Comparison of ENCODE assay signal across 1 cellular context in the genomic region with DNA sequence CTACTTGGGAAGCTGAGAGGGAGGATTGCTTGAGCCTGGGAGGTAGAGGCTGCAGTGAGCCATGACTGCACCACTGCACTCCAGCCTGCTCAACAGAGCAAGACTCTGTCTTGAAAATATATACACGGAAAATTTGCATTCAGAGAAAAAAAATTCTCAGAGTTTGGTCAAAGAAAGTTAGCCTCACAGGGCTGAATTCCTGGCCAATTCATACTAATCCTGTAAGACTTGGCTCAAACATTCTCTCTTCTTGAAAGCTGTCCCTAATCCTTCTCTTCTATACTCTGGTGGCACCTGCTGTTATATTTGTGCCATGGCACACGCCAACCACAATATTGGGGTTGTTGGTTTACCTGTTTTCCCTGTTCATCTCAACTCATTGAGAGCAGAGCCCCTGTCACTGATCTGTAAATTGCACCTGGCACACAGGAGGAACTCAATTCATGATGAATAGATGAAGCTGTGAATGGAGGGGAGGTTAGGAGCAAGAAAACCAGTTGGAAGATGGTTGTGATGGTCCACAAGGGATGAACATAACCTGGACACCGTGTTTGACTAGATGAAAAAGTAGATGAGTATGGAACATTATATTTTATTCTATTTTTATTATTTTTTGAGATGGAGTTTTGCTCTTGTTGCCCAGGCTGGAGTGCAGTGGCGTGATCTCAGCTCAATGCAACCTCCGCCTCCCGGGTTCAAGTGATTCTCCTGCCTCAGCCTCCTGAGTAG.
TF ChIP-seq lines count a peak whose summit lies in the region.

No MANE protein-coding gene starts in this region.

TF ChIP-seq in HepG2, 621 proteins besides CTCF, POLR2A, EP300 and RAD21 (continued from another document and continues in another):
- TF ChIP-seq, protein P1, sequence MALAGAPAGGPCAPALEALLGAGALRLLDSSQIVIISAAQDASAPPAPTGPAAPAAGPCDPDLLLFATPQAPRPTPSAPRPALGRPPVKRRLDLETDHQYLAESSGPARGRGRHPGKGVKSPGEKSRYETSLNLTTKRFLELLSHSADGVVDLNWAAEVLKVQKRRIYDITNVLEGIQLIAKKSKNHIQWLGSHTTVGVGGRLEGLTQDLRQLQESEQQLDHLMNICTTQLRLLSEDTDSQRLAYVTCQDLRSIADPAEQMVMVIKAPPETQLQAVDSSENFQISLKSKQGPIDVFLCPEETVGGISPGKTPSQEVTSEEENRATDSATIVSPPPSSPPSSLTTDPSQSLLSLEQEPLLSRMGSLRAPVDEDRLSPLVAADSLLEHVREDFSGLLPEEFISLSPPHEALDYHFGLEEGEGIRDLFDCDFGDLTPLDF (CRISPR knock-in tag; IDR thresholded peaks at IDR 0.05): no peak
- TF ChIP-seq RXRB (CRISPR knock-in tag; IDR thresholded peaks at IDR 0.05; ENCODE audit: borderline replicate concordance) (peak; percentile 64; the same call in 1 of the 2 replicates), HNRNPLL (IDR thresholded peaks at IDR 0.05; ENCODE audit: low read depth, low read length, poor library complexity, severe bottlenecking) (no peak), ZNF552 (CRISPR knock-in tag; IDR thresholded peaks at IDR 0.05; ENCODE audit: borderline replicate concordance) (no peak), ADNP (CRISPR knock-in tag; IDR thresholded peaks at IDR 0.05) (no peak), XBP1 (CRISPR knock-in tag; IDR thresholded peaks at IDR 0.05) (no peak), CEBPB (IDR thresholded peaks at IDR 0.05; ENCODE audit: borderline replicate concordance, low read depth, low read length) (no peak), ZSCAN25 (CRISPR knock-in tag; IDR thresholded peaks at IDR 0.05) (no peak), ZSCAN29 (CRISPR knock-in tag; conservative IDR thresholded peaks at IDR 0.05) (no peak), RFXAP (CRISPR knock-in tag; IDR thresholded peaks at IDR 0.05; ENCODE audit: borderline replicate concordance) (no peak), HOXA5 (CRISPR knock-in tag; IDR thresholded peaks at IDR 0.05) (no peak), NBN (conservative IDR thresholded peaks at IDR 0.05) (no peak), ZNF549 (CRISPR knock-in tag; IDR thresholded peaks at IDR 0.05) (no peak), DNMT3B (CRISPR knock-in tag; conservative IDR thresholded peaks at IDR 0.05) (no peak), ZMYM3 (CRISPR knock-in tag; IDR thresholded peaks at IDR 0.05) (0 out of 2 replicates have a peak, but pooled peaks have one; percentile 24), POGZ (CRISPR knock-in tag; IDR thresholded peaks at IDR 0.05) (no peak), ZNF460 (CRISPR knock-in tag; IDR thresholded peaks at IDR 0.05; ENCODE audit: borderline replicate concordance) (peak; percentile 61; the same call in 1 of the 2 replicates), SP140L (CRISPR knock-in tag; IDR thresholded peaks at IDR 0.05; ENCODE audit: borderline replicate concordance) (no peak), TOE1 (CRISPR knock-in tag; IDR thresholded peaks at IDR 0.05) (no peak), ZNF629 (CRISPR knock-in tag; conservative IDR thresholded peaks at IDR 0.05) (no peak), ZMAT3 (CRISPR knock-in tag; conservative IDR thresholded peaks at IDR 0.05) (peak; percentile 75; the same call in 1 of the 2 replicates), CENPT (CRISPR knock-in tag; IDR thresholded peaks at IDR 0.05; ENCODE audit: low read depth) (no peak), ZNF329 (CRISPR knock-in tag; IDR thresholded peaks at IDR 0.05; ENCODE audit: low read depth) (no peak), FOXA3 (CRISPR knock-in tag; IDR thresholded peaks at IDR 0.05) (peak; percentile 37; the same call in 1 of the 2 replicates), ZNF652 (CRISPR knock-in tag; IDR thresholded peaks at IDR 0.05; ENCODE audit: borderline replicate concordance, low read depth) (0 out of 2 replicates have a peak, but pooled peaks have one; percentile 31), ZNF124 (CRISPR knock-in tag; IDR thresholded peaks at IDR 0.05) (peak; percentile 55; the same call in 1 of the 2 replicates), ZNF296 (CRISPR knock-in tag; conservative IDR thresholded peaks at IDR 0.05) (no peak), ONECUT2 (CRISPR knock-in tag; IDR thresholded peaks at IDR 0.05) (peak; percentile 15; the same call in 1 of the 2 replicates), ZNF44 (CRISPR knock-in tag; IDR thresholded peaks at IDR 0.05) (no peak), MLLT10 (CRISPR knock-in tag; IDR thresholded peaks at IDR 0.05) (no peak), ZNF567 (CRISPR knock-in tag; IDR thresholded peaks at IDR 0.05; ENCODE audit: borderline replicate concordance) (no peak), PCBP1 (IDR thresholded peaks at IDR 0.05; ENCODE audit: borderline replicate concordance, low read depth, low read length) (no peak), PHB2 (IDR thresholded peaks at IDR 0.05; ENCODE audit: partially characterized antibody) (no peak), HOXA3 (CRISPR knock-in tag; IDR thresholded peaks at IDR 0.05) (no peak), ZSCAN30 (CRISPR knock-in tag; IDR thresholded peaks at IDR 0.05) (no peak), PPARG (CRISPR knock-in tag; conservative IDR thresholded peaks at IDR 0.05) (peak; percentile 48; the same call in 1 of the 2 replicates), PLRG1 (conservative IDR thresholded peaks at IDR 0.05) (no peak), IRF2 (CRISPR knock-in tag; IDR thresholded peaks at IDR 0.05) (peak; percentile 73; the same call in 1 of the 2 replicates)
- TF ChIP-seq, protein P2, sequence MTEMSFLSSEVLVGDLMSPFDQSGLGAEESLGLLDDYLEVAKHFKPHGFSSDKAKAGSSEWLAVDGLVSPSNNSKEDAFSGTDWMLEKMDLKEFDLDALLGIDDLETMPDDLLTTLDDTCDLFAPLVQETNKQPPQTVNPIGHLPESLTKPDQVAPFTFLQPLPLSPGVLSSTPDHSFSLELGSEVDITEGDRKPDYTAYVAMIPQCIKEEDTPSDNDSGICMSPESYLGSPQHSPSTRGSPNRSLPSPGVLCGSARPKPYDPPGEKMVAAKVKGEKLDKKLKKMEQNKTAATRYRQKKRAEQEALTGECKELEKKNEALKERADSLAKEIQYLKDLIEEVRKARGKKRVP (CRISPR knock-in tag; IDR thresholded peaks at IDR 0.05): no peak
- TF ChIP-seq, protein P3, sequence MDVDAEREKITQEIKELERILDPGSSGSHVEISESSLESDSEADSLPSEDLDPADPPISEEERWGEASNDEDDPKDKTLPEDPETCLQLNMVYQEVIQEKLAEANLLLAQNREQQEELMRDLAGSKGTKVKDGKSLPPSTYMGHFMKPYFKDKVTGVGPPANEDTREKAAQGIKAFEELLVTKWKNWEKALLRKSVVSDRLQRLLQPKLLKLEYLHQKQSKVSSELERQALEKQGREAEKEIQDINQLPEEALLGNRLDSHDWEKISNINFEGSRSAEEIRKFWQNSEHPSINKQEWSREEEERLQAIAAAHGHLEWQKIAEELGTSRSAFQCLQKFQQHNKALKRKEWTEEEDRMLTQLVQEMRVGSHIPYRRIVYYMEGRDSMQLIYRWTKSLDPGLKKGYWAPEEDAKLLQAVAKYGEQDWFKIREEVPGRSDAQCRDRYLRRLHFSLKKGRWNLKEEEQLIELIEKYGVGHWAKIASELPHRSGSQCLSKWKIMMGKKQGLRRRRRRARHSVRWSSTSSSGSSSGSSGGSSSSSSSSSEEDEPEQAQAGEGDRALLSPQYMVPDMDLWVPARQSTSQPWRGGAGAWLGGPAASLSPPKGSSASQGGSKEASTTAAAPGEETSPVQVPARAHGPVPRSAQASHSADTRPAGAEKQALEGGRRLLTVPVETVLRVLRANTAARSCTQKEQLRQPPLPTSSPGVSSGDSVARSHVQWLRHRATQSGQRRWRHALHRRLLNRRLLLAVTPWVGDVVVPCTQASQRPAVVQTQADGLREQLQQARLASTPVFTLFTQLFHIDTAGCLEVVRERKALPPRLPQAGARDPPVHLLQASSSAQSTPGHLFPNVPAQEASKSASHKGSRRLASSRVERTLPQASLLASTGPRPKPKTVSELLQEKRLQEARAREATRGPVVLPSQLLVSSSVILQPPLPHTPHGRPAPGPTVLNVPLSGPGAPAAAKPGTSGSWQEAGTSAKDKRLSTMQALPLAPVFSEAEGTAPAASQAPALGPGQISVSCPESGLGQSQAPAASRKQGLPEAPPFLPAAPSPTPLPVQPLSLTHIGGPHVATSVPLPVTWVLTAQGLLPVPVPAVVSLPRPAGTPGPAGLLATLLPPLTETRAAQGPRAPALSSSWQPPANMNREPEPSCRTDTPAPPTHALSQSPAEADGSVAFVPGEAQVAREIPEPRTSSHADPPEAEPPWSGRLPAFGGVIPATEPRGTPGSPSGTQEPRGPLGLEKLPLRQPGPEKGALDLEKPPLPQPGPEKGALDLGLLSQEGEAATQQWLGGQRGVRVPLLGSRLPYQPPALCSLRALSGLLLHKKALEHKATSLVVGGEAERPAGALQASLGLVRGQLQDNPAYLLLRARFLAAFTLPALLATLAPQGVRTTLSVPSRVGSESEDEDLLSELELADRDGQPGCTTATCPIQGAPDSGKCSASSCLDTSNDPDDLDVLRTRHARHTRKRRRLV (CRISPR knock-in tag; IDR thresholded peaks at IDR 0.05): no peak
- TF ChIP-seq, protein P4, sequence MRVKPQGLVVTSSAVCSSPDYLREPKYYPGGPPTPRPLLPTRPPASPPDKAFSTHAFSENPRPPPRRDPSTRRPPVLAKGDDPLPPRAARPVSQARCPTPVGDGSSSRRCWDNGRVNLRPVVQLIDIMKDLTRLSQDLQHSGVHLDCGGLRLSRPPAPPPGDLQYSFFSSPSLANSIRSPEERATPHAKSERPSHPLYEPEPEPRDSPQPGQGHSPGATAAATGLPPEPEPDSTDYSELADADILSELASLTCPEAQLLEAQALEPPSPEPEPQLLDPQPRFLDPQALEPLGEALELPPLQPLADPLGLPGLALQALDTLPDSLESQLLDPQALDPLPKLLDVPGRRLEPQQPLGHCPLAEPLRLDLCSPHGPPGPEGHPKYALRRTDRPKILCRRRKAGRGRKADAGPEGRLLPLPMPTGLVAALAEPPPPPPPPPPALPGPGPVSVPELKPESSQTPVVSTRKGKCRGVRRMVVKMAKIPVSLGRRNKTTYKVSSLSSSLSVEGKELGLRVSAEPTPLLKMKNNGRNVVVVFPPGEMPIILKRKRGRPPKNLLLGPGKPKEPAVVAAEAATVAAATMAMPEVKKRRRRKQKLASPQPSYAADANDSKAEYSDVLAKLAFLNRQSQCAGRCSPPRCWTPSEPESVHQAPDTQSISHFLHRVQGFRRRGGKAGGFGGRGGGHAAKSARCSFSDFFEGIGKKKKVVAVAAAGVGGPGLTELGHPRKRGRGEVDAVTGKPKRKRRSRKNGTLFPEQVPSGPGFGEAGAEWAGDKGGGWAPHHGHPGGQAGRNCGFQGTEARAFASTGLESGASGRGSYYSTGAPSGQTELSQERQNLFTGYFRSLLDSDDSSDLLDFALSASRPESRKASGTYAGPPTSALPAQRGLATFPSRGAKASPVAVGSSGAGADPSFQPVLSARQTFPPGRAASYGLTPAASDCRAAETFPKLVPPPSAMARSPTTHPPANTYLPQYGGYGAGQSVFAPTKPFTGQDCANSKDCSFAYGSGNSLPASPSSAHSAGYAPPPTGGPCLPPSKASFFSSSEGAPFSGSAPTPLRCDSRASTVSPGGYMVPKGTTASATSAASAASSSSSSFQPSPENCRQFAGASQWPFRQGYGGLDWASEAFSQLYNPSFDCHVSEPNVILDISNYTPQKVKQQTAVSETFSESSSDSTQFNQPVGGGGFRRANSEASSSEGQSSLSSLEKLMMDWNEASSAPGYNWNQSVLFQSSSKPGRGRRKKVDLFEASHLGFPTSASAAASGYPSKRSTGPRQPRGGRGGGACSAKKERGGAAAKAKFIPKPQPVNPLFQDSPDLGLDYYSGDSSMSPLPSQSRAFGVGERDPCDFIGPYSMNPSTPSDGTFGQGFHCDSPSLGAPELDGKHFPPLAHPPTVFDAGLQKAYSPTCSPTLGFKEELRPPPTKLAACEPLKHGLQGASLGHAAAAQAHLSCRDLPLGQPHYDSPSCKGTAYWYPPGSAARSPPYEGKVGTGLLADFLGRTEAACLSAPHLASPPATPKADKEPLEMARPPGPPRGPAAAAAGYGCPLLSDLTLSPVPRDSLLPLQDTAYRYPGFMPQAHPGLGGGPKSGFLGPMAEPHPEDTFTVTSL (CRISPR knock-in tag; IDR thresholded peaks at IDR 0.05; ENCODE audit: borderline replicate concordance): no peak
- TF ChIP-seq, protein P5, sequence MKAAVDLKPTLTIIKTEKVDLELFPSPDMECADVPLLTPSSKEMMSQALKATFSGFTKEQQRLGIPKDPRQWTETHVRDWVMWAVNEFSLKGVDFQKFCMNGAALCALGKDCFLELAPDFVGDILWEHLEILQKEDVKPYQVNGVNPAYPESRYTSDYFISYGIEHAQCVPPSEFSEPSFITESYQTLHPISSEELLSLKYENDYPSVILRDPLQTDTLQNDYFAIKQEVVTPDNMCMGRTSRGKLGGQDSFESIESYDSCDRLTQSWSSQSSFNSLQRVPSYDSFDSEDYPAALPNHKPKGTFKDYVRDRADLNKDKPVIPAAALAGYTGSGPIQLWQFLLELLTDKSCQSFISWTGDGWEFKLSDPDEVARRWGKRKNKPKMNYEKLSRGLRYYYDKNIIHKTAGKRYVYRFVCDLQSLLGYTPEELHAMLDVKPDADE (CRISPR knock-in tag; IDR thresholded peaks at IDR 0.05): no peak
- TF ChIP-seq, protein P6, sequence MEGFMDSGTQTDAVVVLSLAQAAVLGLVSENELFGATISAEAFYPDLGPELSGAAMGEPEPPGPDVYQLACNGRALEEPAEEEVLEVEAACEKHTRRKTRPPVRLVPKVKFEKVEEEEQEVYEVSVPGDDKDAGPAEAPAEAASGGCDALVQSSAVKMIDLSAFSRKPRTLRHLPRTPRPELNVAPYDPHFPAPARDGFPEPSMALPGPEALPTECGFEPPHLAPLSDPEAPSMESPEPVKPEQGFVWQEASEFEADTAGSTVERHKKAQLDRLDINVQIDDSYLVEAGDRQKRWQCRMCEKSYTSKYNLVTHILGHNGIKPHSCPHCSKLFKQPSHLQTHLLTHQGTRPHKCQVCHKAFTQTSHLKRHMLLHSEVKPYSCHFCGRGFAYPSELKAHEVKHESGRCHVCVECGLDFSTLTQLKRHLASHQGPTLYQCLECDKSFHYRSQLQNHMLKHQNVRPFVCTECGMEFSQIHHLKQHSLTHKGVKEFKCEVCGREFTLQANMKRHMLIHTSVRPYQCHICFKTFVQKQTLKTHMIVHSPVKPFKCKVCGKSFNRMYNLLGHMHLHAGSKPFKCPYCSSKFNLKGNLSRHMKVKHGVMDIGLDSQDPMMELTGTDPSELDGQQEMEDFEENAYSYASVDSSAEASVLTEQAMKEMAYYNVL (CRISPR knock-in tag; IDR thresholded peaks at IDR 0.05; ENCODE audit: borderline replicate concordance): no peak
- TF ChIP-seq, protein P7, sequence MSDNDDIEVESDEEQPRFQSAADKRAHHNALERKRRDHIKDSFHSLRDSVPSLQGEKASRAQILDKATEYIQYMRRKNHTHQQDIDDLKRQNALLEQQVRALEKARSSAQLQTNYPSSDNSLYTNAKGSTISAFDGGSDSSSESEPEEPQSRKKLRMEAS (IDR thresholded peaks at IDR 0.05): no peak
- TF ChIP-seq, protein P8, sequence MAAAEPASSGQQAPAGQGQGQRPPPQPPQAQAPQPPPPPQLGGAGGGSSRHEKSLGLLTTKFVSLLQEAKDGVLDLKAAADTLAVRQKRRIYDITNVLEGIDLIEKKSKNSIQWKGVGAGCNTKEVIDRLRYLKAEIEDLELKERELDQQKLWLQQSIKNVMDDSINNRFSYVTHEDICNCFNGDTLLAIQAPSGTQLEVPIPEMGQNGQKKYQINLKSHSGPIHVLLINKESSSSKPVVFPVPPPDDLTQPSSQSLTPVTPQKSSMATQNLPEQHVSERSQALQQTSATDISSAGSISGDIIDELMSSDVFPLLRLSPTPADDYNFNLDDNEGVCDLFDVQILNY (CRISPR knock-in tag; conservative IDR thresholded peaks at IDR 0.05): no peak
